Comparison of ENCODE assay signal across 14 cellular contexts in genomic region chr9:77847626-77848025, GRCh38.
DNase-seq lines count a peak whose midpoint lies in the region; ATAC-seq, FAIRE-seq and TF ChIP-seq lines count a peak whose summit lies in the region.
"Had no signal": no experiment of that assay in that cellular context is flagged by ENCODE, and none has a peak within 500 bp of the region (broad histone marks: within the 10 kb centered on the region; RNA-seq: fewer than 3 reads in every experiment).

No MANE protein-coding gene starts in this region.

- H3K4me1 ChIP-seq in BLaER1 (peaks cover 17% of the 10 kb centered on the region), GM23338 (ENCODE audit: insufficient read depth) (no peaks in the 10 kb centered on the region), parathyroid adenoma (no peaks in the 10 kb centered on the region), pancreas (peaks cover 6 to 13% (median 11%) of the 10 kb centered on the region in 3 donors)

- H3K27me3 Mint-ChIP-seq in GM23338 (ENCODE audit: insufficient read depth, low read depth, poor library complexity): no peaks in the 10 kb centered on the region
- no peaks in the 10 kb centered on the region for H3K27me3 Mint-ChIP-seq in dendritic cell treated with granulocyte-macrophage colony-stimulating factor and Interleukin-4, amounts not matched to agents 40 ng/mL and 50 ng/mL, for 4 days
- H3K27me3 Mint-ChIP-seq: stimulated activated naive B cell treated with anti-CD40 and anti-IgM and Interleukin-4, amounts not matched to agents 10 μg/mL and 1 μg/mL and 100 μg/mL, for 72 hours had no signal

- no peak overlapping the region for H3K9ac ChIP-seq in BLaER1
- no peak overlapping the region for H3K9ac ChIP-seq in parathyroid adenoma

- H3K27me3 ChIP-seq in BLaER1 (no peaks in the 10 kb centered on the region), GM23338 (ENCODE audit: insufficient read depth) (no peaks in the 10 kb centered on the region), parathyroid adenoma (ENCODE audit: control insufficient read depth, insufficient read depth, low read length) (no peaks in the 10 kb centered on the region), pancreas (no peaks in the 10 kb centered on the region)

- H3K79me2 ChIP-seq in GM23338 (replicated peaks; ENCODE audit: insufficient read depth) (peaks cover 3% of the 10 kb centered on the region), parathyroid adenoma (no peaks in the 10 kb centered on the region)

- peak overlapping the region; percentile 31; the same call in 1 of the 2 replicates for H3K27ac Mint-ChIP-seq in GM23338
- peak overlapping the region; percentile 46 for H3K27ac Mint-ChIP-seq in dendritic cell treated with granulocyte-macrophage colony-stimulating factor and Interleukin-4, amounts not matched to agents 40 ng/mL and 50 ng/mL, for 4 days
- H3K27ac Mint-ChIP-seq: stimulated activated naive B cell treated with anti-CD40 and anti-IgM and Interleukin-4, amounts not matched to agents 10 μg/mL and 1 μg/mL and 100 μg/mL, for 72 hours had no signal

- intact Hi-C loops in dendritic cell treated with granulocyte-macrophage colony-stimulating factor and Interleukin-4, amounts not matched to agents 40 ng/mL and 50 ng/mL, for 4 days (cut with micrococcal nuclease): no loop called here
- intact Hi-C loops in pancreas (cut with DNase I): loop anchor here in 1 of 3 donors (10.0 kb wide), 1 partner anchor 187 kb away; the partner anchor contains the start of gene GNAQ

- H2AFZ ChIP-seq in GM23338 (no peak overlapping the region), parathyroid adenoma (no peak overlapping the region)

- 61 to 79% methylated on average over 2 of the region's 2 CpGs for WGBS in pancreas, 2 donors

- no peak for TF ChIP-seq CTCF in GM23338 (conservative IDR thresholded peaks at IDR 0.05; ENCODE audit: low read depth in 2 of 2)
- TF ChIP-seq CTCF in parathyroid adenoma (IDR thresholded peaks at IDR 0.05): no peak
- no peak for TF ChIP-seq CTCF in pancreas (IDR thresholded peaks at IDR 0.05)

- H3K36me3 Mint-ChIP-seq in GM23338 (ENCODE audit: low read depth): no peaks in the 10 kb centered on the region
- peaks cover 5% of the 10 kb centered on the region for H3K36me3 Mint-ChIP-seq in dendritic cell treated with granulocyte-macrophage colony-stimulating factor and Interleukin-4, amounts not matched to agents 40 ng/mL and 50 ng/mL, for 4 days (ENCODE audit: low read depth)
- H3K36me3 Mint-ChIP-seq: stimulated activated naive B cell treated with anti-CD40 and anti-IgM and Interleukin-4, amounts not matched to agents 10 μg/mL and 1 μg/mL and 100 μg/mL, for 72 hours had no signal

- H3K9me3 ChIP-seq in BLaER1 (no peaks in the 10 kb centered on the region), parathyroid adenoma (ENCODE audit: control insufficient read depth, low read length) (no peaks in the 10 kb centered on the region), pancreas (no peaks in the 10 kb centered on the region)
- H3K9me3 ChIP-seq: prostate gland had no signal

- peaks cover 20% of the 10 kb centered on the region; the same call in 1 of the 2 replicates for H4K20me1 ChIP-seq in BLaER1
- 0 out of 2 replicates have a peak, but pooled peaks cover 7% of the 10 kb centered on the region for H4K20me1 ChIP-seq in GM23338 (replicated peaks; ENCODE audit: insufficient read depth)

- no peaks in the 10 kb centered on the region for H3K36me3 ChIP-seq in BLaER1
- H3K36me3 ChIP-seq in GM23338 (ENCODE audit: insufficient read depth): no peaks in the 10 kb centered on the region
- H3K36me3 ChIP-seq in parathyroid adenoma (ENCODE audit: control insufficient read depth, insufficient read depth, low read length): no peaks in the 10 kb centered on the region
- no peaks in the 10 kb centered on the region for H3K36me3 ChIP-seq in pancreas
- H3K36me3 ChIP-seq: prostate gland had no signal

- H3K4me3 ChIP-seq in BLaER1 (no peak overlapping the region), GM23338 (no peak overlapping the region), parathyroid adenoma (ENCODE audit: low read depth, low read length) (no peak overlapping the region), pancreas (no peak overlapping the region)
- H3K4me3 ChIP-seq: prostate gland had no signal

- peaks cover 30% of the 10 kb centered on the region for H3K4me1 Mint-ChIP-seq in GM23338
- H3K4me1 Mint-ChIP-seq in dendritic cell treated with granulocyte-macrophage colony-stimulating factor and Interleukin-4, amounts not matched to agents 40 ng/mL and 50 ng/mL, for 4 days (ENCODE audit: low read depth): peaks cover 14% of the 10 kb centered on the region
- H3K4me1 Mint-ChIP-seq: stimulated activated naive B cell treated with anti-CD40 and anti-IgM and Interleukin-4, amounts not matched to agents 10 μg/mL and 1 μg/mL and 100 μg/mL, for 72 hours had no signal

- H3K4me2 ChIP-seq in BLaER1: peak overlapping the region; percentile 12; the same call in 1 of the 2 replicates
- H3K4me2 ChIP-seq in GM23338: no peak overlapping the region
- no peak overlapping the region for H3K4me2 ChIP-seq in parathyroid adenoma (ENCODE audit: low read length)

- DNase-seq in GM23338 (ENCODE audit: low spot score) (no peak), SKM-1 (lab: John Stamatoyannopoulos, UW; ENCODE audit: unreplicated experiment) (no peak), NCI-H2171 treated with DMSO at 0.1 percent for 48 hours (lab: John Stamatoyannopoulos, UW) (no peak), pancreas (no peak)
- no peak for DNase-seq in activated effector memory CD4-positive, alpha-beta T cell treated with anti-CD3 and anti-CD28 coated beads, Interleukin-2, amount 50 U/mL, for 16 hours
- DNase-seq: NCI-H1694 treated with DMSO at 0.1 percent for 48 hours; stimulated activated CD4-positive, alpha-beta T cell treated with anti-CD3 and anti-CD28 coated beads, Interleukin-4, amount 100 ng/mL, for 1 hour; stimulated activated naive B cell treated with anti-CD40 and anti-IgM and Interleukin-4, amounts not matched to agents 10 μg/mL and 1 μg/mL and 100 μg/mL, for 72 hours had no signal

- ATAC-seq in GM23338 (no peak), pancreas (no peak)
- ATAC-seq: stimulated activated naive B cell treated with anti-CD40 and anti-IgM and Interleukin-4, amounts not matched to agents 10 μg/mL and 1 μg/mL and 100 μg/mL, for 72 hours had no signal

- H3K9me3 Mint-ChIP-seq in GM23338: no peaks in the 10 kb centered on the region
- H3K9me3 Mint-ChIP-seq in dendritic cell treated with granulocyte-macrophage colony-stimulating factor and Interleukin-4, amounts not matched to agents 40 ng/mL and 50 ng/mL, for 4 days: no peaks in the 10 kb centered on the region
- H3K9me3 Mint-ChIP-seq: stimulated activated naive B cell treated with anti-CD40 and anti-IgM and Interleukin-4, amounts not matched to agents 10 μg/mL and 1 μg/mL and 100 μg/mL, for 72 hours had no signal

- H3K4me3 Mint-ChIP-seq in GM23338: no peak overlapping the region
- H3K4me3 Mint-ChIP-seq in dendritic cell treated with granulocyte-macrophage colony-stimulating factor and Interleukin-4, amounts not matched to agents 40 ng/mL and 50 ng/mL, for 4 days: no peak overlapping the region
- H3K4me3 Mint-ChIP-seq: stimulated activated naive B cell treated with anti-CD40 and anti-IgM and Interleukin-4, amounts not matched to agents 10 μg/mL and 1 μg/mL and 100 μg/mL, for 72 hours had no signal

- FAIRE-seq in pancreas (lab: Jason Lieb, UNC): no peak
- FAIRE-seq: endometrium had no signal

- H3K9me2 ChIP-seq in GM23338 (ENCODE audit: insufficient read depth): 0 out of 2 replicates have a peak, but pooled peaks cover 5% of the 10 kb centered on the region

- H3K27ac ChIP-seq in BLaER1 (no peak overlapping the region), GM23338 (ENCODE audit: low read depth) (no peak overlapping the region), parathyroid adenoma (peak overlapping the region; percentile 24), pancreas (no peak overlapping the region)
- H3K27ac ChIP-seq: C4-2B, prostate gland had no signal

- no peaks in the 10 kb centered on the region for H3F3A ChIP-seq in GM23338 (replicated peaks; ENCODE audit: low read depth)

TF ChIP-seq in GM23338, 12 proteins besides CTCF, POLR2A, EP300 and RAD21 (continues in another document):
- no peak for TF ChIP-seq STAT1 (IDR thresholded peaks at IDR 0.05; ENCODE audit: unreplicated experiment)
